Comparison of ENCODE assay signal across 1 cellular context in genomic region chr13:20772401-20773131, GRCh38.
A peak's percentile ranks its signal among the peaks of the same experiment; 100 is the strongest.
TF ChIP-seq lines count a peak whose summit lies in the region.

No MANE protein-coding gene starts in this region.

TF ChIP-seq in HepG2, 621 proteins besides CTCF, POLR2A, EP300 and RAD21 (continued from another document):
- TF ChIP-seq ZBTB33 (CRISPR knock-in tag; IDR thresholded peaks at IDR 0.05), result peak; percentile 49; the same call in 1 of the 2 replicates
- no peak for TF ChIP-seq ZNF18 (CRISPR knock-in tag; IDR thresholded peaks at IDR 0.05; ENCODE audit: insufficient replicate concordance)
- TF ChIP-seq POLR2AphosphoS5 (IDR thresholded peaks at IDR 0.05; ENCODE audit: low read depth, low read length), result 0 out of 2 replicates have a peak, but pooled peaks have one; percentile 4
- peak; percentile 96 for TF ChIP-seq ZBTB38 (CRISPR knock-in tag; IDR thresholded peaks at IDR 0.05)
- TF ChIP-seq NR0B2 (CRISPR knock-in tag; IDR thresholded peaks at IDR 0.05), result no peak
- no peak for TF ChIP-seq ZMAT5 (CRISPR knock-in tag; IDR thresholded peaks at IDR 0.05; ENCODE audit: borderline replicate concordance, low read depth)
- TF ChIP-seq ZSCAN5A (CRISPR knock-in tag; IDR thresholded peaks at IDR 0.05; ENCODE audit: borderline replicate concordance), result 0 out of 2 replicates have a peak, but pooled peaks have one; percentile 40
- no peak for TF ChIP-seq ZFP62 (CRISPR knock-in tag; IDR thresholded peaks at IDR 0.05)
- no peak for TF ChIP-seq GATAD2A (CRISPR knock-in tag; IDR thresholded peaks at IDR 0.05)
- TF ChIP-seq ZNF292 (CRISPR knock-in tag; IDR thresholded peaks at IDR 0.05; ENCODE audit: borderline replicate concordance, low read depth), result no peak
- TF ChIP-seq DBP (CRISPR knock-in tag; IDR thresholded peaks at IDR 0.05; ENCODE audit: not compliant biosample characterization), result no peak
- no peak for TF ChIP-seq HDAC6 (IDR thresholded peaks at IDR 0.05; ENCODE audit: low read depth, low read length)
- TF ChIP-seq ZC3H4 (CRISPR knock-in tag; IDR thresholded peaks at IDR 0.05; ENCODE audit: borderline replicate concordance), result peak; percentile 28; the same call in 1 of the 2 replicates
- no peak for TF ChIP-seq CEBPG (CRISPR knock-in tag; IDR thresholded peaks at IDR 0.05)
- no peak for TF ChIP-seq ZNF235 (CRISPR knock-in tag; IDR thresholded peaks at IDR 0.05; ENCODE audit: borderline replicate concordance)
- no peak for TF ChIP-seq ZNF574 (CRISPR knock-in tag; IDR thresholded peaks at IDR 0.05)
- no peak for TF ChIP-seq ZNF609 (CRISPR knock-in tag; IDR thresholded peaks at IDR 0.05; ENCODE audit: borderline replicate concordance)
- no peak for TF ChIP-seq THYN1 (CRISPR knock-in tag; IDR thresholded peaks at IDR 0.05; ENCODE audit: borderline replicate concordance, low read depth)
- TF ChIP-seq ZNF180 (CRISPR knock-in tag; IDR thresholded peaks at IDR 0.05; ENCODE audit: borderline replicate concordance, low read depth), result no peak
